ENCODE assay signal across 20 cellular contexts in the genomic region with DNA sequence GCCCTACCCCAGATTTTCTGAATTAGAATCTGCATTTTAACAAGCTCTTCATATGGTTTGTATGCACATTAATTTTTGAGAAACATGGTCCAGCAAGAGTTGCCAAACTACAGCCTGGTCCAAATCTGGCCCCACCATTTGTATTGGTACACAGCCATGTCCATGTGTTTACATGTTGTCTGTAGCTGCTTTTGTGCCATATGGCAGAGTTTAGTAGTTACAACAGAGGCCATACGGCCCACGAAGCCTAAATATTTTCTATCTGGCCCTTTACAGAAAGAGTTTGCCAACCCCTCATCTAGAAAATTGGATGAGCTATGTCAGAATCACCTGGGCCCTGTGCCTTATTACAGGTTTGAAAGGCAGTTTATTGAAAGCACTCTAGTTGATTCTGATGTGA. TPM values are rescaled to one million over a fixed set of nuclear protein-coding genes. Genes with fewer than 3 reads are reported as not detected.
DNase-seq lines count a peak whose midpoint lies in the region; ATAC-seq and TF ChIP-seq lines count a peak whose summit lies in the region.
"Had no signal": no experiment of that assay in that cellular context is flagged by ENCODE, and none has a peak within 500 bp of the region (broad histone marks: within the 10 kb centered on the region; RNA-seq: fewer than 3 reads in every experiment).

No MANE protein-coding gene starts in this region.

- DNase-seq in NCI-H2171 treated with DMSO at 0.1 percent for 48 hours (lab: John Stamatoyannopoulos, UW) (peak; percentile 28), NCI-H2171 (lab: John Stamatoyannopoulos, UW) (no peak), WTC11 (ENCODE audit: low spot score) (no peak), NCI-H345 (lab: John Stamatoyannopoulos, UW) (no peak)
- DNase-seq: AML-193; CD4-positive, alpha-beta T cell; DMS53; DND-41; EL; GM23248 had no signal

- H3K27ac Mint-ChIP-seq in WTC11: 0 out of 2 replicates have a peak overlapping the region, but pooled peaks have one; percentile 35
- H3K27ac Mint-ChIP-seq: CD4-positive, alpha-beta T cell; IgD-negative memory B cell had no signal

- no peak overlapping the region for H3K9ac ChIP-seq in HUES6 (ENCODE audit: low read length)
- H3K9ac ChIP-seq: GM23248 had no signal

- no peaks in the 10 kb centered on the region for H3K9me3 ChIP-seq in HUES6 (ENCODE audit: control insufficient read depth, insufficient read depth, low read depth, low read length)
- no peaks in the 10 kb centered on the region for H3K9me3 ChIP-seq in neutrophil
- H3K9me3 ChIP-seq: A549, HAP-1 had no signal

- CTCF ChIA-PET in WTC11 (lab: Charles Lee): no interaction called here

- H3K36me3 ChIP-seq in HUES6 (ENCODE audit: control insufficient read depth, insufficient read depth, low read length) (peaks cover 32% of the 10 kb centered on the region), neutrophil (peaks cover 53% of the 10 kb centered on the region)

- no peak overlapping the region for H3K4me3 Mint-ChIP-seq in WTC11
- H3K4me3 Mint-ChIP-seq: CD4-positive, alpha-beta T cell; IgD-negative memory B cell had no signal

- H3K27me3 Mint-ChIP-seq in WTC11 (ENCODE audit: low read depth): no peaks in the 10 kb centered on the region
- H3K27me3 Mint-ChIP-seq: CD4-positive, alpha-beta T cell; IgD-negative memory B cell had no signal

- peaks cover 21% of the 10 kb centered on the region; the same call in 1 of the 2 replicates for H3K4me1 ChIP-seq in HUES6 (ENCODE audit: control insufficient read depth, insufficient read depth, low read length)
- peaks cover 7 to 18% of the 10 kb centered on the region in 2 experiments for H3K4me1 ChIP-seq in neutrophil (ENCODE audit: control insufficient read depth in 1 of 2, insufficient read depth in 1 of 2, low read depth in 1 of 2, low read length in 1 of 2)

- ATAC-seq in WTC11 (no peak), GM19463 (IDR thresholded peaks at IDR 0.05; ENCODE audit: unreplicated experiment) (no peak), HG03457 (IDR thresholded peaks at IDR 0.05; ENCODE audit: unreplicated experiment) (no peak)
- ATAC-seq: A549 had no signal

- H3K4me3 ChIP-seq in HUES6 (ENCODE audit: low read depth, low read length): no peak overlapping the region
- H3K4me3 ChIP-seq in neutrophil (ENCODE audit: low read depth in 1 of 2, low read length in 1 of 2): no peak overlapping the region
- H3K4me3 ChIP-seq: A549, GM23248, HAP-1 had no signal

- peaks cover 20% of the 10 kb centered on the region for H3K4me1 Mint-ChIP-seq in WTC11

- H3K36me3 Mint-ChIP-seq in WTC11: peaks cover 15% of the 10 kb centered on the region

- TF ChIP-seq CTCF in WTC11 (IDR thresholded peaks at IDR 0.05) (no peak), neutrophil (IDR thresholded peaks at IDR 0.05) (no peak)

- H3K27ac ChIP-seq in HUES6 (ENCODE audit: low read depth, low read length) (peak overlapping the region; percentile 50; the same call in 1 of the 2 replicates), neutrophil (peak overlapping the region; percentile 17)
- H3K27ac ChIP-seq: 22Rv1, A549, C4-2B, GM23248, HL-60 had no signal

- POLR2A ChIA-PET in WTC11 (lab: Charles Lee): no interaction called here

- no peaks in the 10 kb centered on the region for H3K9me3 Mint-ChIP-seq in WTC11
- H3K9me3 Mint-ChIP-seq: CD4-positive, alpha-beta T cell; IgD-negative memory B cell had no signal

- no peaks in the 10 kb centered on the region for H3K27me3 ChIP-seq in HUES6 (ENCODE audit: control insufficient read depth, insufficient read depth, low read length)
- H3K27me3 ChIP-seq in neutrophil: no peaks in the 10 kb centered on the region

TF ChIP-seq in WTC11, 78 proteins besides CTCF, POLR2A, EP300 and RAD21:
- TF ChIP-seq ZNF416 (CRISPR knock-in tag; IDR thresholded peaks at IDR 0.05) (no peak), TEAD1 (CRISPR knock-in tag; IDR thresholded peaks at IDR 0.05) (no peak), RELA (CRISPR knock-in tag; IDR thresholded peaks at IDR 0.05; ENCODE audit: borderline replicate concordance) (no peak), E2F5 (CRISPR knock-in tag; IDR thresholded peaks at IDR 0.05) (no peak), ETV6 (CRISPR knock-in tag; IDR thresholded peaks at IDR 0.05) (no peak), JUN (CRISPR knock-in tag; IDR thresholded peaks at IDR 0.05) (no peak), HMGA2 (CRISPR knock-in tag; IDR thresholded peaks at IDR 0.05) (no peak), ATF1 (CRISPR knock-in tag; IDR thresholded peaks at IDR 0.05) (no peak), ZSCAN18 (CRISPR knock-in tag; IDR thresholded peaks at IDR 0.05) (no peak), ZNF138 (CRISPR knock-in tag; conservative IDR thresholded peaks at IDR 0.05) (no peak), SOX15 (CRISPR knock-in tag; IDR thresholded peaks at IDR 0.05) (no peak), ZMAT4 (CRISPR knock-in tag; IDR thresholded peaks at IDR 0.05) (no peak), OVOL2 (CRISPR knock-in tag; IDR thresholded peaks at IDR 0.05; ENCODE audit: borderline replicate concordance) (no peak), ATF6 (CRISPR knock-in tag; IDR thresholded peaks at IDR 0.05) (no peak), ZNF425 (CRISPR knock-in tag; conservative IDR thresholded peaks at IDR 0.05) (no peak)

RNA-seq across cellular contexts. Expression of gene RAB18, which starts 30.2 kb away (rescaled TPM):
- total RNA-seq in WTC11 (2021): 61.1 to 71.4 TPM (median 65.7 TPM) in 3 replicates
